1 cellular context compared by ENCODE assay signal in the genomic region with DNA sequence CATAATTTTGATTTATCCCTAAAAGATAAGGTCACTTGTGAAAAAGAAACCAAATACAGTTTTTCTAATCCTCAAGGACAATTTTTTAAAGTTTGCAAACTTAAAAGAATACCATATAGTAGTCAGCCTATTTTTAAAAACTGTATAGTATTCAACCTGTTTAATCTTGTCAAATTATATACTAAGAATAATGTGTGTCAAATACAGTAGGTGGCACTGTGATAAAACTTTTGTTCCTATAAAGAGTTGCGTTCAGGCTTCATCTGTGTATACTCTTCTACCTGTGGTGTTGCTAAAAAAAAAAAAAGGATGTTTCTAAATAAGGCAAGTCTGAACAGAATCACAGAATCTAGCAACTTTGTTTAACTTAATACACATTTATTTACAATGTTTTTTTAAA.
TF ChIP-seq lines count a peak whose summit lies in the region.

No MANE protein-coding gene starts in this region.

TF ChIP-seq in GM23338, 12 proteins besides CTCF, POLR2A, EP300 and RAD21 (continued from another document):
- TF ChIP-seq, protein P1, sequence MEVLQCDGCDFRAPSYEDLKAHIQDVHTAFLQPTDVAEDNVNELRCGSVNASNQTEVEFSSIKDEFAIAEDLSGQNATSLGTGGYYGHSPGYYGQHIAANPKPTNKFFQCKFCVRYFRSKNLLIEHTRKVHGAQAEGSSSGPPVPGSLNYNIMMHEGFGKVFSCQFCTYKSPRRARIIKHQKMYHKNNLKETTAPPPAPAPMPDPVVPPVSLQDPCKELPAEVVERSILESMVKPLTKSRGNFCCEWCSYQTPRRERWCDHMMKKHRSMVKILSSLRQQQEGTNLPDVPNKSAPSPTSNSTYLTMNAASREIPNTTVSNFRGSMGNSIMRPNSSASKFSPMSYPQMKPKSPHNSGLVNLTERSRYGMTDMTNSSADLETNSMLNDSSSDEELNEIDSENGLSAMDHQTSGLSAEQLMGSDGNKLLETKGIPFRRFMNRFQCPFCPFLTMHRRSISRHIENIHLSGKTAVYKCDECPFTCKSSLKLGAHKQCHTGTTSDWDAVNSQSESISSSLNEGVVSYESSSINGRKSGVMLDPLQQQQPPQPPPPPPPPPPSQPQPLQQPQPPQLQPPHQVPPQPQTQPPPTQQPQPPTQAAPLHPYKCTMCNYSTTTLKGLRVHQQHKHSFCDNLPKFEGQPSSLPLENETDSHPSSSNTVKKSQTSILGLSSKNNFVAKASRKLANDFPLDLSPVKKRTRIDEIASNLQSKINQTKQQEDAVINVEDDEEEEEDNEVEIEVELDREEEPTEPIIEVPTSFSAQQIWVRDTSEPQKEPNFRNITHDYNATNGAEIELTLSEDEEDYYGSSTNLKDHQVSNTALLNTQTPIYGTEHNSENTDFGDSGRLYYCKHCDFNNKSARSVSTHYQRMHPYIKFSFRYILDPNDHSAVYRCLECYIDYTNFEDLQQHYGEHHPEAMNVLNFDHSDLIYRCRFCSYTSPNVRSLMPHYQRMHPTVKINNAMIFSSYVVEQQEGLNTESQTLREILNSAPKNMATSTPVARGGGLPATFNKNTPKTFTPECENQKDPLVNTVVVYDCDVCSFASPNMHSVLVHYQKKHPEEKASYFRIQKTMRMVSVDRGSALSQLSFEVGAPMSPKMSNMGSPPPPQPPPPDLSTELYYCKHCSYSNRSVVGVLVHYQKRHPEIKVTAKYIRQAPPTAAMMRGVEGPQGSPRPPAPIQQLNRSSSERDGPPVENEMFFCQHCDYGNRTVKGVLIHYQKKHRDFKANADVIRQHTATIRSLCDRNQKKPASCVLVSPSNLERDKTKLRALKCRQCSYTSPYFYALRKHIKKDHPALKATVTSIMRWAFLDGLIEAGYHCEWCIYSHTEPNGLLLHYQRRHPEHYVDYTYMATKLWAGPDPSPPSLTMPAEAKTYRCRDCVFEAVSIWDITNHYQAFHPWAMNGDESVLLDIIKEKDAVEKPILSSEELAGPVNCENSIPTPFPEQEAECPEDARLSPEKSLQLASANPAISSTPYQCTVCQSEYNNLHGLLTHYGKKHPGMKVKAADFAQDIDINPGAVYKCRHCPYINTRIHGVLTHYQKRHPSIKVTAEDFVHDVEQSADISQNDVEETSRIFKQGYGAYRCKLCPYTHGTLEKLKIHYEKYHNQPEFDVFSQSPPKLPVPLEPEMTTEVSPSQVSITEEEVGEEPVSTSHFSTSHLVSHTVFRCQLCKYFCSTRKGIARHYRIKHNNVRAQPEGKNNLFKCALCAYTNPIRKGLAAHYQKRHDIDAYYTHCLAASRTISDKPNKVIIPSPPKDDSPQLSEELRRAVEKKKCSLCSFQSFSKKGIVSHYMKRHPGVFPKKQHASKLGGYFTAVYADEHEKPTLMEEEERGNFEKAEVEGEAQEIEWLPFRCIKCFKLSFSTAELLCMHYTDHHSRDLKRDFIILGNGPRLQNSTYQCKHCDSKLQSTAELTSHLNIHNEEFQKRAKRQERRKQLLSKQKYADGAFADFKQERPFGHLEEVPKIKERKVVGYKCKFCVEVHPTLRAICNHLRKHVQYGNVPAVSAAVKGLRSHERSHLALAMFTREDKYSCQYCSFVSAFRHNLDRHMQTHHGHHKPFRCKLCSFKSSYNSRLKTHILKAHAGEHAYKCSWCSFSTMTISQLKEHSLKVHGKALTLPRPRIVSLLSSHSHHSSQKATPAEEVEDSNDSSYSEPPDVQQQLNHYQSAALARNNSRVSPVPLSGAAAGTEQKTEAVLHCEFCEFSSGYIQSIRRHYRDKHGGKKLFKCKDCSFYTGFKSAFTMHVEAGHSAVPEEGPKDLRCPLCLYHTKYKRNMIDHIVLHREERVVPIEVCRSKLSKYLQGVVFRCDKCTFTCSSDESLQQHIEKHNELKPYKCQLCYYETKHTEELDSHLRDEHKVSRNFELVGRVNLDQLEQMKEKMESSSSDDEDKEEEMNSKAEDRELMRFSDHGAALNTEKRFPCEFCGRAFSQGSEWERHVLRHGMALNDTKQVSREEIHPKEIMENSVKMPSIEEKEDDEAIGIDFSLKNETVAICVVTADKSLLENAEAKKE (CRISPR knock-in tag; IDR thresholded peaks at IDR 0.05) = no peak
- TF ChIP-seq JUNB (IDR thresholded peaks at IDR 0.05; ENCODE audit: unreplicated experiment) (no peak), CREB1 (CRISPR knock-in tag; IDR thresholded peaks at IDR 0.05; ENCODE audit: low read depth) (no peak), ZNF331 (CRISPR knock-in tag; IDR thresholded peaks at IDR 0.05; ENCODE audit: low read depth) (no peak), POLR2AphosphoS5 (IDR thresholded peaks at IDR 0.05; ENCODE audit: low read depth) (no peak), EZH2phosphoT487 (IDR thresholded peaks at IDR 0.05; ENCODE audit: unreplicated experiment) (no peak), NANOG (IDR thresholded peaks at IDR 0.05; ENCODE audit: borderline replicate concordance) (no peak)
- TF ChIP-seq, protein P2, sequence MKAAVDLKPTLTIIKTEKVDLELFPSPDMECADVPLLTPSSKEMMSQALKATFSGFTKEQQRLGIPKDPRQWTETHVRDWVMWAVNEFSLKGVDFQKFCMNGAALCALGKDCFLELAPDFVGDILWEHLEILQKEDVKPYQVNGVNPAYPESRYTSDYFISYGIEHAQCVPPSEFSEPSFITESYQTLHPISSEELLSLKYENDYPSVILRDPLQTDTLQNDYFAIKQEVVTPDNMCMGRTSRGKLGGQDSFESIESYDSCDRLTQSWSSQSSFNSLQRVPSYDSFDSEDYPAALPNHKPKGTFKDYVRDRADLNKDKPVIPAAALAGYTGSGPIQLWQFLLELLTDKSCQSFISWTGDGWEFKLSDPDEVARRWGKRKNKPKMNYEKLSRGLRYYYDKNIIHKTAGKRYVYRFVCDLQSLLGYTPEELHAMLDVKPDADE (IDR thresholded peaks at IDR 0.05) = no peak
TF ChIP-seq in GM23338: peak in this region for 0.
